18 cellular contexts compared by ENCODE assay signal in genomic region chr7:47352394-47352968, GRCh38.
"Had no signal": no experiment of that assay in that cellular context is flagged by ENCODE, and none has a peak within 500 bp of the region (broad histone marks: within the 10 kb centered on the region; RNA-seq: fewer than 3 reads in every experiment).

No MANE protein-coding gene starts in this region.

- H3K27me3 ChIP-seq: hepatocyte, neutrophil, suprapubic skin, thyroid gland had no signal

- H3K4me3 Mint-ChIP-seq: endodermal cell, nephron progenitor cell had no signal

- H3K27ac ChIP-seq: hepatocyte, neutrophil, psoas muscle, suprapubic skin had no signal

- H3K4me1 ChIP-seq: psoas muscle had no signal

- H3K4me2 ChIP-seq: hepatocyte had no signal

- H2AFZ ChIP-seq: hepatocyte had no signal

- DNase-seq: cerebellar nuclear complex; effector CD4-positive, alpha-beta T cell; endodermal cell; erythroblast; foreskin melanocyte; kidney; left cardiac atrium; left ventricle myocardium superior; mesenchymal stem cell; midbrain; nephron progenitor cell; psoas muscle; stimulated activated naive CD4-positive, alpha-beta T cell treated with Interleukin-2 at 50 U/mL for 16 hours had no signal

- H3K36me3 ChIP-seq: neutrophil, suprapubic skin, thyroid gland had no signal

- H3K9me3 Mint-ChIP-seq: endodermal cell, nephron progenitor cell had no signal

- ATAC-seq: left cardiac atrium, left ventricle myocardium superior, psoas muscle had no signal

- H3K4me3 ChIP-seq: hepatocyte, lung, psoas muscle, suprapubic skin, thyroid gland had no signal

- H3K9me3 ChIP-seq: neutrophil, psoas muscle, suprapubic skin, thyroid gland had no signal
